ENCODE assay signal across 26 cellular contexts in genomic region chr1:65153635-65154034, GRCh38. TPM values are rescaled to one million over a fixed set of nuclear protein-coding genes. Genes with fewer than 3 reads are reported as not detected.
DNase-seq lines count a peak whose midpoint lies in the region; ATAC-seq, FAIRE-seq and TF ChIP-seq lines count a peak whose summit lies in the region.
"Had no signal": no experiment of that assay in that cellular context is flagged by ENCODE, and none has a peak within 500 bp of the region (broad histone marks: within the 10 kb centered on the region; RNA-seq: fewer than 3 reads in every experiment).

No MANE protein-coding gene starts in this region.

- no peaks in the 10 kb centered on the region for H3K27me3 ChIP-seq in left ventricle myocardium inferior (ENCODE audit: low read depth)
- no peaks in the 10 kb centered on the region for H3K27me3 ChIP-seq in right atrium auricular region
- no peaks in the 10 kb centered on the region for H3K27me3 ChIP-seq in K562 (ENCODE audit: control insufficient read depth in 2 of 2, insufficient read depth in 2 of 2, low read length in 2 of 2)
- no peaks in the 10 kb centered on the region for H3K27me3 ChIP-seq in testis

- H3K4me3 Mint-ChIP-seq in mesothelial cell of epicardium = no peak overlapping the region
- H3K4me3 Mint-ChIP-seq: CD8-positive, alpha-beta T cell; IgD-negative memory B cell had no signal

- no TSS peak for BruUV-seq in K562 (replicated peaks; lab: Mats Ljungman, UMichigan)

- no peaks in the 10 kb centered on the region for H3K9me1 ChIP-seq in K562 (ENCODE audit: control insufficient read depth, insufficient read depth, low read length)

- H4K20me1 ChIP-seq in K562 (replicated peaks; ENCODE audit: control insufficient read depth, insufficient read depth, low read length) = no peaks in the 10 kb centered on the region

- 68% methylated on average over 4 of the region's 4 CpGs for WGBS in K562 (ENCODE audit: insufficient coverage, low coverage, missing lambda C conversion rate)
- WGBS in testis, 2 donors = 67 to 84% methylated on average over 4 of the region's 4 CpGs

- peaks cover 11% of the 10 kb centered on the region for H3K4me1 Mint-ChIP-seq in mesothelial cell of epicardium

- POLR2A ChIA-PET in K562 (lab: Yijun Ruan, JAX) = interaction anchor here (0.6 to 1.0 kb wide), 4 partner anchors 11 to 314 kb away, joined by 3 to 4 read pairs (median 3); no protein-coding TSS in a partner anchor

- H3K27me3 Mint-ChIP-seq in mesothelial cell of epicardium (ENCODE audit: low read depth) = peaks cover 31% of the 10 kb centered on the region

- CTCF ChIA-PET in K562 (lab: Yijun Ruan, JAX; ENCODE audit: low intra/inter-chr PET ratio) = no interaction called here

- no peak overlapping the region for H3K27ac Mint-ChIP-seq in mesothelial cell of epicardium
- H3K27ac Mint-ChIP-seq: CD8-positive, alpha-beta T cell; IgD-negative memory B cell had no signal

- intact Hi-C loops in left ventricle myocardium inferior (cut with micrococcal nuclease) = no loop called here
- intact Hi-C loops in K562 (cut with micrococcal nuclease) = no loop called here
- intact Hi-C loops in left colon (cut with DNase I, micrococcal nuclease) = no loop called here
- intact Hi-C loops in testis (cut with DNase I; ENCODE audit: low total_unique reads) = no loop called here

- FAIRE-seq in K562 (lab: Jason Lieb, UNC) = peak; percentile 26
- FAIRE-seq: A549, D721Med, HTR-8/SVneo had no signal

- H3K9me3 ChIP-seq in left ventricle myocardium inferior (replicated peaks) = no peaks in the 10 kb centered on the region
- no peaks in the 10 kb centered on the region for H3K9me3 ChIP-seq in right atrium auricular region
- no peaks in the 10 kb centered on the region for H3K9me3 ChIP-seq in K562 (replicated peaks; ENCODE audit: control insufficient read depth, insufficient read depth, low read depth, low read length)
- no peaks in the 10 kb centered on the region for H3K9me3 ChIP-seq in testis
- H3K9me3 ChIP-seq: A549, BLaER1 had no signal

- H3K36me3 ChIP-seq in left ventricle myocardium inferior = no peaks in the 10 kb centered on the region
- H3K36me3 ChIP-seq in right atrium auricular region = no peaks in the 10 kb centered on the region
- peaks cover 2% of the 10 kb centered on the region; the same call in 1 of the 3 replicates for H3K36me3 ChIP-seq in K562 (ENCODE audit: control insufficient read depth, insufficient read depth, low read length)
- no peaks in the 10 kb centered on the region for H3K36me3 ChIP-seq in testis (ENCODE audit: low read depth, missing control alignments)

- H3K27ac ChIP-seq in left ventricle myocardium inferior (replicated peaks) = peak overlapping the region; percentile 58
- H3K27ac ChIP-seq in right atrium auricular region = no peak overlapping the region
- H3K27ac ChIP-seq in K562 (ENCODE audit: extremely low read depth, low read depth, low read length) = no peak overlapping the region
- peak overlapping the region; percentile 9 to 66 for H3K27ac ChIP-seq in testis
- no peak overlapping the region for H3K27ac ChIP-seq in coronary artery
- H3K27ac ChIP-seq: A549, BLaER1 had no signal

- in situ Hi-C loops in K562 (cut with MboI) = no loop called here

- DNase-seq in left ventricle myocardium inferior (no peak), right atrium auricular region (ENCODE audit: low spot score) (no peak), K562 (ENCODE audit: extremely low read depth in 1 of 4, low spot score in 3 of 4) (no peak), left colon (no peak), testis (no peak), mesothelial cell of epicardium (ENCODE audit: low spot score in 2 of 2, unreplicated experiment in 2 of 2) (no peak), coronary artery (ENCODE audit: low spot score) (no peak), SW 1271 (lab: John Stamatoyannopoulos, UW) (no peak)
- DNase-seq: CD8-positive, alpha-beta T cell; HCEC 1CT; Kasumi-1; NCI-H1105; NCI-H187; NCI-H2107; NCI-H2227 treated with DMSO at 0.1 percent for 48 hours; NCI-H510A treated with DMSO at 0.1 percent for 48 hours; NCI-H82; PC-3; RPMI8226; SHP77 treated with DMSO at 0.1 percent for 48 hours had no signal

- ATAC-seq in K562 (no peak), left colon (peak; percentile 43)
- ATAC-seq: A549; CD8-positive, alpha-beta T cell; PC-3; SK-N-SH treated with all-trans-retinoic acid at 6 μM for 48 hours had no signal

- TF ChIP-seq RAD21 in K562 (CRISPR knock-in tag; conservative IDR thresholded peaks at IDR 0.05 in 1 of 2, IDR thresholded peaks at IDR 0.05 in 1 of 2) = no peak

- H2AFZ ChIP-seq in K562 (ENCODE audit: low read depth, low read length) = no peak overlapping the region

- H3K4me3 ChIP-seq in left ventricle myocardium inferior (no peak overlapping the region), right atrium auricular region (no peak overlapping the region), K562 (no peak overlapping the region), testis (no peak overlapping the region), coronary artery (no peak overlapping the region)
- H3K4me3 ChIP-seq: A549, BLaER1 had no signal

- TF ChIP-seq POLR2A in K562 (conservative IDR thresholded peaks at IDR 0.05) = no peak
- no peak for TF ChIP-seq POLR2A in testis (IDR thresholded peaks at IDR 0.05)

- H3K4me1 ChIP-seq in left ventricle myocardium inferior (peaks cover 67% of the 10 kb centered on the region), right atrium auricular region (peaks cover 0 to 16% of the 10 kb centered on the region in 2 donors), K562 (replicated peaks in 1 of 2; ENCODE audit: control insufficient read depth in 2 of 2, insufficient read depth in 2 of 2, low read length in 2 of 2) (peaks cover 7 to 17% of the 10 kb centered on the region in 2 experiments), testis (peaks cover 13% of the 10 kb centered on the region)

- H3K9me3 Mint-ChIP-seq in mesothelial cell of epicardium = no peaks in the 10 kb centered on the region
- H3K9me3 Mint-ChIP-seq: CD8-positive, alpha-beta T cell; IgD-negative memory B cell had no signal

- TF ChIP-seq EP300 in K562 (IDR thresholded peaks at IDR 0.05; ENCODE audit: low read length) = no peak

- peaks cover 65% of the 10 kb centered on the region for H3K79me2 ChIP-seq in K562 (ENCODE audit: control insufficient read depth, insufficient read depth, low read length)

- H3K36me3 Mint-ChIP-seq in mesothelial cell of epicardium = no peaks in the 10 kb centered on the region
- H3K36me3 Mint-ChIP-seq: CD8-positive, alpha-beta T cell; IgD-negative memory B cell had no signal

- H3K9ac ChIP-seq in K562 (ENCODE audit: insufficient read depth in 1 of 2, low read depth in 2 of 2, low read length in 2 of 2) = no peak overlapping the region
- H3K9ac ChIP-seq: BLaER1 had no signal

- H3K4me2 ChIP-seq in K562 (ENCODE audit: insufficient read depth, low read length) = no peak overlapping the region
- H3K4me2 ChIP-seq: A549, BLaER1 had no signal

- TF ChIP-seq CTCF in left ventricle myocardium inferior (IDR thresholded peaks at IDR 0.05; ENCODE audit: borderline replicate concordance) (no peak), right atrium auricular region (IDR thresholded peaks at IDR 0.05) (no peak), K562 (IDR thresholded peaks at IDR 0.05 in 2 of 3, conservative IDR thresholded peaks at IDR 0.05 in 1 of 3; ENCODE audit: insufficient read depth in 2 of 3, low read depth in 1 of 3, low read length in 3 of 3) (no peak), testis (IDR thresholded peaks at IDR 0.05) (no peak), mesothelial cell of epicardium (IDR thresholded peaks at IDR 0.05; ENCODE audit: unreplicated experiment) (no peak), coronary artery (IDR thresholded peaks at IDR 0.05) (no peak)

TF ChIP-seq in K562, 482 proteins besides CTCF, POLR2A, EP300 and RAD21 (continues in another document):
- no peak for TF ChIP-seq E2F4 (CRISPR knock-in tag; IDR thresholded peaks at IDR 0.05; ENCODE audit: low read depth)
- no peak for TF ChIP-seq RBFOX2 (IDR thresholded peaks at IDR 0.05; ENCODE audit: low read depth, low read length)

RNA-seq across cellular contexts. Expression of gene AK4, which starts 5.6 kb away (rescaled TPM):
- total RNA-seq in left ventricle myocardium inferior (168 TPM), right atrium auricular region (10 to 100 TPM; 59.7 to 80.9 TPM), K562 (2014; rRNA removed) (19.1 and 21.4 TPM in 2 replicates), K562 (2014; rRNA removed; fragmentation: Illumina TruSeq; extraction: Trizol) (21.5 and 24.8 TPM in 2 replicates), K562 (2015; rRNA removed; fragmentation: Illumina TruSeq; extraction: Trizol) (10.4 and 12.0 TPM in 2 replicates), K562 (2021) (34.9 and 36.4 TPM in 2 replicates), left colon (10 to 100 TPM; 28.9 to 64.0 TPM), testis (10 to 100 TPM; 40.1 to 42.0 TPM), mesothelial cell of epicardium (18.7 to 20.7 TPM (median 19.2 TPM) in 3 replicates)
- total RNA-seq in K562 (2011; cell fraction: chromatin; rRNA removed; ENCODE audit: low replicate concordance) = 12.9 and 19.3 TPM in 2 replicates
- total RNA-seq in K562 (2011; cell fraction: nucleolus; rRNA removed) = 6.2 and 7.2 TPM in 2 replicates
- 13.3 and 19.4 TPM in 2 replicates for total RNA-seq in K562 (2011; cell fraction: nucleoplasm; rRNA removed)
- polyA plus RNA-seq in K562 (2011; rRNA removed) (71.2 and 96.6 TPM in 2 replicates), K562 (2014; fragmentation: Illumina TruSeq; extraction: Trizol) (32.4 and 33.1 TPM in 2 replicates), K562 (2014; fragmentation: Nextera tagmentation; extraction: Ambion mirVana) (10 to 100 TPM; 10.9 to 15.1 TPM), K562 (2014; rRNA removed) (23.3 and 24.1 TPM in 2 replicates), testis (ENCODE audit: insufficient read depth, low read depth, low replicate concordance) (29.0 TPM)
- polyA plus RNA-seq in K562 (2011; cell fraction: cytosol; rRNA removed) = 43.8 and 70.9 TPM in 2 replicates
- polyA plus RNA-seq in K562 (2011; cell fraction: nucleus; rRNA removed) = 21.2 and 33.7 TPM in 2 replicates
- polyA plus RNA-seq in K562 (2012) = 15.5 and 17.3 TPM in 2 replicates
- polyA minus RNA-seq in K562 (2011; rRNA and poly(A)+ RNA removed) = 77.9 and 90.3 TPM in 2 replicates
- 22.5 and 30.3 TPM in 2 replicates for polyA minus RNA-seq in K562 (2011; cell fraction: cytosol; rRNA and poly(A)+ RNA removed)
- 9.0 and 14.2 TPM in 2 replicates for polyA minus RNA-seq in K562 (2011; cell fraction: nucleus; rRNA and poly(A)+ RNA removed)

Comparison
In these comparisons a context has a peak if more than half of its experiments do, and no peak if none do; other contexts are left out.
1. H3K27ac ChIP-seq: peak in left ventricle myocardium inferior (single experiment) and testis (2 of 2); none in right atrium auricular region (0 of 2), K562 (single experiment) and coronary artery (0 of 2).